Comparison of ENCODE assay signal across 22 cellular contexts in the genomic region with DNA sequence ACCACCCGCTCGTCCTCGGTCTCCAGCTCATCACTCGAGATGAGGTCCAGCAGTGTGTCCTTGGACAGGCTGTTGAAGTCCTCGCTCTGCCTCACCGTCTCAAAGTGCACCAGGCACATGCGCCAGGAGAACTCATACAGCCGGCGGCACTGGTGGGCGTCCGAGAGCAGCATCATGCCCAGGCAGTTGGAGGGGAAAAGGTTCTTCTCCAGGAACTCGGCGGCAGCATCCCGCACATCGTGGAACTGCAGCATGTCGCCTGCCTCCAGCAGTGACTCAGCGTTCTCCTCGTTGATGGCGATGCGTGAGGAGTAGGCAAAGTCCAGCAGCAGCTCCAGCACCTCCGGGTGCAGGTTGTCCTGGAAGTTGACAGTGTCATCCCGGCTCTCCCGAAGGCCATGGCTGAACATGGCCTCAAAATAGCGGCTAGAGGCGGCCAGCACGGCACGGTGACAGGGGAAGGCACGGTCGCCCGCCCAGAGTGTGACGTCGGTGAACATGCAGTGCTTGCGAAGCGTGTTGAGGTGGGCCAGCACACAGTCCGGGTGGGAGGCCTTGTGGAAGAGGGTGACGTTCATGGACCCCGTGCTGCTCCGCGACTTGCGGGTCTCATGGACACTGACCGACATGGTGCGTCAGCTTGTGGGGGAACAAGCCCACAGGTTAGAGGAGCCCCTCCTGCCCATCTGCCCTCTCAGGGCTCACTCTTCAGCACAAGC. TPM values are rescaled to one million over a fixed set of nuclear protein-coding genes. Genes with fewer than 3 reads are reported as not detected.
DNase-seq lines count a peak whose midpoint lies in the region; ATAC-seq, FAIRE-seq and TF ChIP-seq lines count a peak whose summit lies in the region.
"Had no signal": no experiment of that assay in that cellular context is flagged by ENCODE, and none has a peak within 500 bp of the region (broad histone marks: within the 10 kb centered on the region; RNA-seq: fewer than 3 reads in every experiment).

No MANE protein-coding gene starts in this region.

- H4K20me1 ChIP-seq in HepG2 (ENCODE audit: insufficient read depth, low read length) (no peaks in the 10 kb centered on the region), PC-9 (ENCODE audit: insufficient read depth) (no peaks in the 10 kb centered on the region)

- H3K27ac Mint-ChIP-seq in WTC11, result 0 out of 2 replicates have a peak overlapping the region, but pooled peaks have one; percentile 36
- H3K27ac Mint-ChIP-seq in CD8-positive, alpha-beta T cell, result no peak overlapping the region
- H3K27ac Mint-ChIP-seq: HFFc6 had no signal

- H3K36me3 ChIP-seq in left ventricle myocardium inferior (peaks cover 10% of the 10 kb centered on the region), HepG2 (replicated peaks in 1 of 2; ENCODE audit: control insufficient read depth in 1 of 2, insufficient read depth in 2 of 2, low read length in 2 of 2) (peaks cover 4 to 6% of the 10 kb centered on the region in 2 experiments; a peak in 4 of 5 replicates), PC-9 (ENCODE audit: low read depth) (no peaks in the 10 kb centered on the region)
- no peaks in the 10 kb centered on the region for H3K36me3 ChIP-seq in CD8-positive, alpha-beta T cell (ENCODE audit: insufficient read depth, low read length)

- H3K9ac ChIP-seq in HepG2 (ENCODE audit: insufficient read depth, low read depth, low read length), result no peak overlapping the region

- H3K27ac ChIP-seq in left ventricle myocardium inferior (replicated peaks), result no peak overlapping the region
- H3K27ac ChIP-seq in HepG2 (ENCODE audit: extremely low read length, insufficient read depth, low read length), result no peak overlapping the region
- H3K27ac ChIP-seq in CD8-positive, alpha-beta T cell (ENCODE audit: low read depth, low read length), result no peak overlapping the region
- H3K27ac ChIP-seq in PC-9, result no peak overlapping the region
- H3K27ac ChIP-seq: C4-2B, SJCRH30 had no signal

- no peak for TF ChIP-seq POLR2A in HepG2 (IDR thresholded peaks at IDR 0.05; ENCODE audit: insufficient read depth in 1 of 2, low read depth in 2 of 2, low read length in 2 of 2)

- H3K27me3 ChIP-seq in left ventricle myocardium inferior (ENCODE audit: low read depth) (no peaks in the 10 kb centered on the region), HepG2 (ENCODE audit: control insufficient read depth in 1 of 2, insufficient read depth in 2 of 2, low read length in 2 of 2) (no peaks in the 10 kb centered on the region), PC-9 (ENCODE audit: insufficient read depth, low read depth) (no peaks in the 10 kb centered on the region)
- no peaks in the 10 kb centered on the region for H3K27me3 ChIP-seq in CD8-positive, alpha-beta T cell (ENCODE audit: insufficient read depth, low read length)
- H3K27me3 ChIP-seq: SJCRH30 had no signal

- in situ Hi-C loops in HepG2 (cut with HindIII; ENCODE audit: extremely low pct_ligation_motif_present, low pct_unique_long_range_greater_than_20kb), result no loop called here

- H2AFZ ChIP-seq in HepG2 (ENCODE audit: low read length) (no peak overlapping the region), PC-9 (no peak overlapping the region)

- DNase-seq in Right ventricle myocardium inferior (ENCODE audit: missing footprints) (peak; percentile 45), left ventricle myocardium inferior (no peak), WTC11 (ENCODE audit: low spot score) (no peak), HepG2 (ENCODE audit: low spot score) (no peak), posterior vena cava (ENCODE audit: low spot score) (peak; percentile 79), UCSD-AML1 (lab: John Stamatoyannopoulos, UW; ENCODE audit: unreplicated experiment) (no peak), PC-9 (no peak)
- no peak for DNase-seq in CD8-positive, alpha-beta T cell
- DNase-seq: 8988T; GF-D8; H9; KG1; NCI-H1105 treated with DMSO at 0.1 percent for 48 hours; NCI-H2029 treated with DMSO at 0.1 percent for 48 hours; NCI-H226; NCI-H524; NCI-H774; NK-92 treated with Interleukin-12 subunit alpha and Interleukin-12 subunit beta, amount 100 ng/mL, for 24 hours; SJCRH30 had no signal

- POLR2A ChIA-PET in WTC11 (lab: Charles Lee), result no interaction called here
- POLR2A ChIA-PET in HepG2 (lab: Yijun Ruan, JAX), result no interaction called here
- POLR2A ChIA-PET in CD8-positive, alpha-beta T cell (lab: Charles Lee), result no interaction called here
- POLR2A ChIA-PET in PC-9 (lab: Charles Lee; ENCODE audit: unreplicated experiment), result no interaction called here

- intact Hi-C loops in Right ventricle myocardium inferior (cut with DNase I), result no loop called here
- intact Hi-C loops in left ventricle myocardium inferior (cut with micrococcal nuclease), result no loop called here
- intact Hi-C loops in HepG2 (cut with micrococcal nuclease; ENCODE audit: unreplicated experiment), result no loop called here
- intact Hi-C loops in posterior vena cava (cut with DNase I), result no loop called here
- intact Hi-C loops in CD8-positive, alpha-beta T cell (cut with DNase I, micrococcal nuclease), result no loop called here
- intact Hi-C loops in PC-9 (cut with micrococcal nuclease; ENCODE audit: unreplicated experiment), result no loop called here

- no peak for TF ChIP-seq RAD21 in HepG2 (CRISPR knock-in tag; IDR thresholded peaks at IDR 0.05)

- H3K36me3 Mint-ChIP-seq in WTC11, result peaks cover 15% of the 10 kb centered on the region; the same call in 1 of the 2 replicates
- peaks cover 15% of the 10 kb centered on the region for H3K36me3 Mint-ChIP-seq in CD8-positive, alpha-beta T cell

- 98% methylated on average over 40 of the region's 42 CpGs for WGBS in HepG2 (ENCODE audit: low lambda C conversion rate)

- no peaks in the 10 kb centered on the region for H3K27me3 Mint-ChIP-seq in WTC11 (ENCODE audit: low read depth)
- no peaks in the 10 kb centered on the region for H3K27me3 Mint-ChIP-seq in CD8-positive, alpha-beta T cell (ENCODE audit: low read depth)

- H3K4me2 ChIP-seq in HepG2 (ENCODE audit: low read depth, low read length), result no peak overlapping the region
- no peak overlapping the region for H3K4me2 ChIP-seq in PC-9

- TF ChIP-seq EP300 in HepG2 (IDR thresholded peaks at IDR 0.05; ENCODE audit: low read depth in 2 of 2, low read length in 2 of 2), result no peak
- TF ChIP-seq EP300 in HepG2 (CRISPR knock-in tag; IDR thresholded peaks at IDR 0.05; ENCODE audit: borderline replicate concordance), result no peak

- peaks cover 24% of the 10 kb centered on the region for H3K79me2 ChIP-seq in HepG2 (ENCODE audit: insufficient read depth, low read length)
- no peaks in the 10 kb centered on the region for H3K79me2 ChIP-seq in PC-9 (ENCODE audit: low read depth)

- CTCF ChIA-PET in WTC11 (lab: Charles Lee) (interaction anchor here (0.8 to 1.3 kb wide), 3 partner anchors 9 to 71 kb away, joined by 3 to 4 read pairs (median 3); no protein-coding TSS in a partner anchor), HepG2 (lab: Yijun Ruan, JAX; ENCODE audit: low intra/inter-chr PET ratio, low total read pairs) (no interaction called here), PC-9 (lab: Charles Lee) (no interaction called here)
- CTCF ChIA-PET in CD8-positive, alpha-beta T cell (lab: Charles Lee), result interaction anchor here (0.7 to 1.0 kb wide), 2 partner anchors 53 to 71 kb away, joined by 3 to 4 read pairs; no protein-coding TSS in a partner anchor

- no peak overlapping the region for H3K4me3 ChIP-seq in left ventricle myocardium inferior
- no peak overlapping the region for H3K4me3 ChIP-seq in HepG2 (replicated peaks in 1 of 3; ENCODE audit: insufficient read depth in 1 of 3, low read depth in 2 of 3, low read length in 3 of 3)
- no peak overlapping the region for H3K4me3 ChIP-seq in CD8-positive, alpha-beta T cell (ENCODE audit: low read depth, low read length)
- no peak overlapping the region for H3K4me3 ChIP-seq in PC-9
- H3K4me3 ChIP-seq: SJCRH30 had no signal

- ATAC-seq in Right ventricle myocardium inferior (no peak), WTC11 (no peak), HepG2 (no peak)
- ATAC-seq in CD8-positive, alpha-beta T cell, result no peak

- H3K9me3 Mint-ChIP-seq in WTC11, result no peaks in the 10 kb centered on the region
- no peaks in the 10 kb centered on the region for H3K9me3 Mint-ChIP-seq in CD8-positive, alpha-beta T cell
- H3K9me3 Mint-ChIP-seq: H9, HFFc6 had no signal

- TF ChIP-seq CTCF in left ventricle myocardium inferior (IDR thresholded peaks at IDR 0.05; ENCODE audit: borderline replicate concordance), result no peak
- no peak for TF ChIP-seq CTCF in WTC11 (IDR thresholded peaks at IDR 0.05)
- no peak for TF ChIP-seq CTCF in HepG2 (CRISPR knock-in tag; IDR thresholded peaks at IDR 0.05)
- TF ChIP-seq CTCF in CD8-positive, alpha-beta T cell (IDR thresholded peaks at IDR 0.05), result no peak
- no peak for TF ChIP-seq CTCF in PC-9 (conservative IDR thresholded peaks at IDR 0.05)

- H3K4me1 Mint-ChIP-seq in WTC11, result peaks cover 35% of the 10 kb centered on the region
- H3K4me1 Mint-ChIP-seq in CD8-positive, alpha-beta T cell (ENCODE audit: low read depth), result peaks cover 11% of the 10 kb centered on the region

- H3F3A ChIP-seq in PC-9 (ENCODE audit: insufficient read depth, low read depth), result no peaks in the 10 kb centered on the region

- no peak for FAIRE-seq in HepG2 (lab: Jason Lieb, UNC)
- FAIRE-seq: GM19239 had no signal

- BruUV-seq in HepG2 (replicated peaks; lab: Mats Ljungman, UMichigan), result no TSS peak
- no TSS peak for BruUV-seq in PC-9 (replicated peaks; lab: Mats Ljungman, UMichigan)

- H3K4me1 ChIP-seq in left ventricle myocardium inferior, result peaks cover 37% of the 10 kb centered on the region
- peaks cover 38% of the 10 kb centered on the region for H3K4me1 ChIP-seq in HepG2 (ENCODE audit: insufficient read depth, low read length)
- H3K4me1 ChIP-seq in CD8-positive, alpha-beta T cell (ENCODE audit: insufficient read depth, low read length), result no peaks in the 10 kb centered on the region
- H3K4me1 ChIP-seq in PC-9 (replicated peaks; ENCODE audit: insufficient read depth), result no peaks in the 10 kb centered on the region
- H3K4me1 ChIP-seq: SJCRH30 had no signal

- no peaks in the 10 kb centered on the region for H3K9me2 ChIP-seq in PC-9 (ENCODE audit: insufficient read depth)

- no peak overlapping the region for H3K4me3 Mint-ChIP-seq in WTC11
- H3K4me3 Mint-ChIP-seq in CD8-positive, alpha-beta T cell, result no peak overlapping the region
- H3K4me3 Mint-ChIP-seq: H9, HFFc6 had no signal

- H3K9me3 ChIP-seq in left ventricle myocardium inferior (replicated peaks) (no peaks in the 10 kb centered on the region), HepG2 (ENCODE audit: low read length) (no peaks in the 10 kb centered on the region), PC-9 (ENCODE audit: insufficient read depth, low read depth) (no peaks in the 10 kb centered on the region)
- no peaks in the 10 kb centered on the region for H3K9me3 ChIP-seq in CD8-positive, alpha-beta T cell (ENCODE audit: low read length)
- H3K9me3 ChIP-seq: SJCRH30 had no signal

RNA-seq across cellular contexts. Expression of a gene that starts 25.4 kb away (rescaled TPM):
- 4.5 TPM for total RNA-seq in Right ventricle myocardium inferior
- total RNA-seq in left ventricle myocardium inferior, result 4.0 TPM
- total RNA-seq in WTC11 (2021), result 14.1 to 15.8 TPM (median 15.0 TPM) in 3 replicates
- 7.4 and 8.2 TPM in 2 replicates for total RNA-seq in HepG2 (2016; rRNA removed; fragmentation: Illumina TruSeq; extraction: Trizol)
- 2.2 TPM in 2 replicates for total RNA-seq in HepG2 (2016; cell fraction: cytosol; rRNA removed; fragmentation: Illumina TruSeq; extraction: Trizol; ENCODE audit: low read depth)
- 6.6 and 8.0 TPM in 2 replicates for total RNA-seq in HepG2 (2016; cell fraction: insoluble cytoplasmic fraction; rRNA removed; fragmentation: Illumina TruSeq; extraction: Trizol)
- total RNA-seq in HepG2 (2016; cell fraction: membrane; rRNA removed; fragmentation: Illumina TruSeq; extraction: Trizol), result 4.1 and 4.3 TPM in 2 replicates
- total RNA-seq in HepG2 (2016; cell fraction: nucleus; rRNA removed; fragmentation: Illumina TruSeq; extraction: Trizol), result 6.8 and 7.2 TPM in 2 replicates
- 3.7 and 5.2 TPM in 2 replicates for polyA plus RNA-seq in HepG2 (2011; rRNA removed)
- 3.2 and 4.8 TPM in 2 replicates for polyA plus RNA-seq in HepG2 (2011; cell fraction: cytosol; rRNA removed)
- 9.9 and 10.8 TPM in 2 replicates for polyA plus RNA-seq in HepG2 (2011; cell fraction: nucleus; rRNA removed)
- polyA plus RNA-seq in HepG2 (2012), result 2.3 and 3.1 TPM in 2 replicates
- polyA plus RNA-seq in HepG2 (2016; cell fraction: cytosol; fragmentation: Illumina TruSeq; extraction: Trizol; ENCODE audit: low read depth), result 1.0 and 1.1 TPM in 2 replicates
- 5.4 and 5.9 TPM in 2 replicates for polyA plus RNA-seq in HepG2 (2016; cell fraction: insoluble cytoplasmic fraction; fragmentation: Illumina TruSeq; extraction: Trizol; ENCODE audit: low read depth)
- polyA plus RNA-seq in HepG2 (2016; cell fraction: membrane; fragmentation: Illumina TruSeq; extraction: Trizol; ENCODE audit: low read depth), result 1.7 and 2.0 TPM in 2 replicates
- 8.0 TPM in 2 replicates for polyA plus RNA-seq in HepG2 (2016; cell fraction: nucleus; fragmentation: Illumina TruSeq; extraction: Trizol; ENCODE audit: insufficient read depth, low read depth)
- 9.9 and 14.9 TPM in 2 replicates for polyA minus RNA-seq in HepG2 (2011; rRNA and poly(A)+ RNA removed; ENCODE audit: low replicate concordance)
- polyA minus RNA-seq in HepG2 (2011; cell fraction: cytosol; rRNA and poly(A)+ RNA removed), result 3.3 and 4.0 TPM in 2 replicates
- polyA minus RNA-seq in HepG2 (2011; cell fraction: nucleus; rRNA and poly(A)+ RNA removed), result 6.2 and 6.7 TPM in 2 replicates
- total RNA-seq in posterior vena cava, result 10 to 100 TPM; 10.0 to 10.3 TPM
- total RNA-seq in CD8-positive, alpha-beta T cell, result 1 to 10 TPM; 4.3 to 4.9 TPM
- total RNA-seq in PC-9 (2021), result 5.3 and 5.6 TPM in 2 replicates

Comparison
In these comparisons a context has a peak if more than half of its experiments do, and no peak if none do; other contexts are left out.
1. DNase-seq: peak in Right ventricle myocardium inferior (single experiment) and posterior vena cava (single experiment); none in left ventricle myocardium inferior (single experiment), WTC11 (single experiment), HepG2 (single experiment), CD8-positive, alpha-beta T cell (0 of 7), UCSD-AML1 (single experiment) and PC-9 (0 of 2).
2. CTCF ChIA-PET loops: an anchor here in WTC11 (0.8 to 1.3 kb wide) and CD8-positive, alpha-beta T cell (0.7 to 1.0 kb wide); none called in HepG2 and PC-9.